Comparison of ENCODE assay signal across 17 cellular contexts in genomic region chr9:87260171-87260570, GRCh38.
DNase-seq lines count a peak whose midpoint lies in the region; ATAC-seq and TF ChIP-seq lines count a peak whose summit lies in the region.
"Had no signal": no experiment of that assay in that cellular context is flagged by ENCODE, and none has a peak within 500 bp of the region (broad histone marks: within the 10 kb centered on the region; RNA-seq: fewer than 3 reads in every experiment).

No MANE protein-coding gene starts in this region.

- in situ Hi-C loops in mammary epithelial cell (cut with MboI; ENCODE audit: low sequenced_read_pairs in 2 of 2) = no loop called here

- intact Hi-C loops in breast epithelium (cut with DNase I; ENCODE audit: low total_unique reads) (no loop called here), mammary epithelial cell (cut with micrococcal nuclease) (no loop called here), psoas muscle (cut with DNase I) (no loop called here)

- peak in 2 of 4 donors; percentile 17 to 44 for ATAC-seq in psoas muscle
- no peak for ATAC-seq in HG03280 (IDR thresholded peaks at IDR 0.05; ENCODE audit: unreplicated experiment)
- no peak for ATAC-seq in GM19397 (IDR thresholded peaks at IDR 0.05; ENCODE audit: unreplicated experiment)
- ATAC-seq in T-helper 17 cell = no peak
- ATAC-seq in GM18517 (IDR thresholded peaks at IDR 0.05; ENCODE audit: unreplicated experiment) = no peak

- H3K27ac ChIP-seq in breast epithelium (peak overlapping the region; percentile 18 to 58), mammary epithelial cell (ENCODE audit: insufficient read depth, low read depth, low read length) (no peak overlapping the region), psoas muscle (no peak overlapping the region)
- H3K27ac ChIP-seq: BLaER1 had no signal

- CTCF ChIA-PET in mammary epithelial cell (lab: Charles Lee; ENCODE audit: low non-redundant PET) = interaction anchor here (0.5 kb wide), 1 partner anchor 48 kb away, joined by 4 read pairs; no protein-coding TSS in a partner anchor

- H3K4me1 ChIP-seq in breast epithelium (no peaks in the 10 kb centered on the region), mammary epithelial cell (ENCODE audit: insufficient read depth, low read length) (peaks cover 7% of the 10 kb centered on the region), psoas muscle (peaks cover 7% of the 10 kb centered on the region)
- H3K4me1 ChIP-seq: BLaER1, HAP-1 had no signal

- H3K36me3 Mint-ChIP-seq in glutamatergic neuron (ENCODE audit: unreplicated experiment) (no peaks in the 10 kb centered on the region), T-helper 17 cell (ENCODE audit: low read depth) (no peaks in the 10 kb centered on the region)
- H3K36me3 Mint-ChIP-seq: CD4-positive, alpha-beta memory T cell had no signal

- H3K4me1 Mint-ChIP-seq in glutamatergic neuron (ENCODE audit: low read depth, unreplicated experiment) (peaks cover 18% of the 10 kb centered on the region), T-helper 17 cell (no peaks in the 10 kb centered on the region)
- H3K4me1 Mint-ChIP-seq: CD4-positive, alpha-beta memory T cell had no signal

- peak overlapping the region; percentile 56 for H3K4me3 Mint-ChIP-seq in glutamatergic neuron (ENCODE audit: unreplicated experiment)
- H3K4me3 Mint-ChIP-seq in T-helper 17 cell = no peak overlapping the region
- H3K4me3 Mint-ChIP-seq: CD4-positive, alpha-beta memory T cell had no signal

- H3K9me3 ChIP-seq in breast epithelium = no peaks in the 10 kb centered on the region
- no peaks in the 10 kb centered on the region for H3K9me3 ChIP-seq in mammary epithelial cell (replicated peaks; ENCODE audit: insufficient read depth, low read length)
- H3K9me3 ChIP-seq in psoas muscle = no peaks in the 10 kb centered on the region
- H3K9me3 ChIP-seq in T-helper 17 cell (ENCODE audit: control insufficient read depth, low read length, poor library complexity, severe bottlenecking) = no peaks in the 10 kb centered on the region
- H3K9me3 ChIP-seq: BLaER1, HAP-1 had no signal

- 86% methylated on average over 10 of the region's 11 CpGs for WGBS in mammary epithelial cell (ENCODE audit: low coverage, missing lambda C conversion rate)
- 70 to 76% (median 71%) methylated on average over 11 of the region's 11 CpGs for WGBS in psoas muscle, 3 donors

- H3K27me3 ChIP-seq in breast epithelium (no peaks in the 10 kb centered on the region), mammary epithelial cell (ENCODE audit: insufficient read depth, low read length) (no peaks in the 10 kb centered on the region), psoas muscle (ENCODE audit: insufficient read depth in 3 of 3, low read length in 2 of 3) (no peaks in the 10 kb centered on the region)
- H3K27me3 ChIP-seq: BLaER1 had no signal

- H3K4me3 ChIP-seq in breast epithelium (peak overlapping the region in 1 of 3 donors; percentile 5), mammary epithelial cell (replicated peaks in 1 of 3; ENCODE audit: insufficient read depth in 1 of 3, low read depth in 2 of 3, low read length in 3 of 3) (no peak overlapping the region), psoas muscle (no peak overlapping the region)
- H3K4me3 ChIP-seq: BLaER1, HAP-1 had no signal

- H2AFZ ChIP-seq in mammary epithelial cell (ENCODE audit: low read depth, low read length) = no peak overlapping the region

- peaks cover 2% of the 10 kb centered on the region for H3K27me3 Mint-ChIP-seq in glutamatergic neuron (ENCODE audit: unreplicated experiment)
- H3K27me3 Mint-ChIP-seq in T-helper 17 cell = peaks cover 8% of the 10 kb centered on the region

- H3K4me2 ChIP-seq in mammary epithelial cell (ENCODE audit: insufficient read depth, low read depth, low read length) = no peak overlapping the region

- H3K27ac Mint-ChIP-seq in glutamatergic neuron (ENCODE audit: unreplicated experiment) (peak overlapping the region; percentile 96), T-helper 17 cell (no peak overlapping the region)
- H3K27ac Mint-ChIP-seq: CD4-positive, alpha-beta memory T cell had no signal

- no peaks in the 10 kb centered on the region for H3K9me3 Mint-ChIP-seq in glutamatergic neuron (ENCODE audit: unreplicated experiment)
- H3K9me3 Mint-ChIP-seq: CD4-positive, alpha-beta memory T cell had no signal

- BruUV-seq in mammary epithelial cell (replicated peaks; lab: Mats Ljungman, UMichigan) = no TSS peak

- no peak for TF ChIP-seq POLR2A in breast epithelium (IDR thresholded peaks at IDR 0.05)

- H4K20me1 ChIP-seq in mammary epithelial cell (ENCODE audit: insufficient read depth, low read length) = no peaks in the 10 kb centered on the region
- H4K20me1 ChIP-seq: BLaER1 had no signal

- TF ChIP-seq CTCF in breast epithelium (IDR thresholded peaks at IDR 0.05) (no peak), mammary epithelial cell (conservative IDR thresholded peaks at IDR 0.05 in 1 of 2, IDR thresholded peaks at IDR 0.05 in 1 of 2; ENCODE audit: extremely low read depth in 1 of 2, insufficient read depth in 1 of 2, low read depth in 1 of 2, low read length in 2 of 2) (no peak), glutamatergic neuron (IDR thresholded peaks at IDR 0.05; ENCODE audit: partially characterized antibody, unreplicated experiment) (no peak), psoas muscle (IDR thresholded peaks at IDR 0.05) (no peak)

- H3K79me2 ChIP-seq in mammary epithelial cell (ENCODE audit: insufficient read depth, low read length) = no peaks in the 10 kb centered on the region

- DNase-seq in breast epithelium (ENCODE audit: low spot score in 2 of 2) = no peak
- no peak for DNase-seq in mammary epithelial cell
- no peak for DNase-seq in glutamatergic neuron
- DNase-seq in psoas muscle = peak; percentile 59 to 64
- no peak for DNase-seq in T-helper 17 cell
- DNase-seq: CD4-positive, alpha-beta memory T cell; DMS153; GDM1; KG1; NCI-H1694 treated with DMSO at 0.1 percent for 48 hours; NK-92 treated with Interleukin-12 subunit alpha and Interleukin-12 subunit beta, amount 100 ng/mL, for 24 hours; OCI-M1 had no signal

- H3K9ac ChIP-seq in mammary epithelial cell (ENCODE audit: insufficient read depth, low read length) = no peak overlapping the region
- H3K9ac ChIP-seq: BLaER1 had no signal

- no peaks in the 10 kb centered on the region for H3K36me3 ChIP-seq in breast epithelium
- H3K36me3 ChIP-seq in mammary epithelial cell (ENCODE audit: insufficient read depth, low read length) = no peaks in the 10 kb centered on the region
- H3K36me3 ChIP-seq in psoas muscle (ENCODE audit: insufficient read depth in 1 of 2, low read depth in 1 of 2) = no peaks in the 10 kb centered on the region
- H3K36me3 ChIP-seq: BLaER1, HAP-1 had no signal

- dilution Hi-C loops in mammary epithelial cell (cut with HindIII; ENCODE audit: low sequenced_read_pairs) = no loop called here

Comparison
In these comparisons a context has a peak if more than half of its experiments do, and no peak if none do; other contexts are left out.
1. H3K27ac ChIP-seq: peak in breast epithelium (2 of 2); none in mammary epithelial cell (single experiment) and psoas muscle (single experiment).
2. DNase-seq: peak in psoas muscle (2 of 2); none in breast epithelium (0 of 2), mammary epithelial cell (single experiment), glutamatergic neuron (single experiment) and T-helper 17 cell (0 of 3).